In genomic region chr10:59124187-59124586, GRCh38 we compare ENCODE assay signal across 23 cellular contexts. TPM values are rescaled to one million over a fixed set of nuclear protein-coding genes. Genes with fewer than 3 reads are reported as not detected.
DNase-seq lines count a peak whose midpoint lies in the region; ATAC-seq, FAIRE-seq and TF ChIP-seq lines count a peak whose summit lies in the region.
"Had no signal": no experiment of that assay in that cellular context is flagged by ENCODE, and none has a peak within 500 bp of the region (broad histone marks: within the 10 kb centered on the region; RNA-seq: fewer than 3 reads in every experiment).

No MANE protein-coding gene starts in this region.

- no peak for TF ChIP-seq CTCF in H9 (conservative IDR thresholded peaks at IDR 0.05)

- H2BK5ac ChIP-seq in H9 (ENCODE audit: insufficient read length, low read length): no peak overlapping the region

- peak; percentile 64 for DNase-seq in globus pallidus (ENCODE audit: low spot score)
- peak; percentile 33 for DNase-seq in medulla oblongata (ENCODE audit: extremely low spot score)
- no peak for DNase-seq in urothelium cell line (ENCODE audit: low spot score)
- no peak for DNase-seq in H9
- no peak for DNase-seq in DMS153 treated with DMSO at 0.1 percent for 48 hours (lab: John Stamatoyannopoulos, UW; ENCODE audit: unreplicated experiment)
- DNase-seq: Caco-2; CD4-positive, CD25-positive, alpha-beta regulatory T cell; CD8-positive, alpha-beta T cell; DMS153; DMS79; EL; GDM1; GM23248; H7 had no signal

- H3K27ac Mint-ChIP-seq in H9: no peak overlapping the region
- H3K27ac Mint-ChIP-seq: B cell; CD4-positive, CD25-positive, alpha-beta regulatory T cell; CD8-positive, alpha-beta T cell had no signal

- H3K9ac ChIP-seq in H9 (ENCODE audit: extremely low read depth, insufficient read length, low read length): no peak overlapping the region
- H3K9ac ChIP-seq: BLaER1, GM23248 had no signal

- H3K79me2 ChIP-seq in H9 (ENCODE audit: insufficient read depth, low read length): no peaks in the 10 kb centered on the region

- no peak overlapping the region for H4K91ac ChIP-seq in H9 (ENCODE audit: insufficient read length, low read depth, low read length)

- H3K27ac ChIP-seq in H9 (ENCODE audit: insufficient read length, low read depth, low read length): no peak overlapping the region
- H3K27ac ChIP-seq: BLaER1, C4-2B, GM23248 had no signal

- H2BK12ac ChIP-seq in H9 (ENCODE audit: insufficient read length, low read depth, low read length): no peak overlapping the region

- WGBS in H9 (ENCODE audit: extremely low coverage, insufficient read length, low lambda C conversion rate): no CpG with 5 or more reads among the region's 3 CpGs

- peaks cover 0 to 4% (median 0%) of the 10 kb centered on the region in 3 experiments; a peak in 2 of 7 replicates for H3K36me3 Mint-ChIP-seq in H9 (ENCODE audit: insufficient read depth in 1 of 3, low read depth in 3 of 3)
- H3K36me3 Mint-ChIP-seq: CD4-positive, CD25-positive, alpha-beta regulatory T cell; CD8-positive, alpha-beta T cell had no signal

- ATAC-seq in HG02981 (IDR thresholded peaks at IDR 0.05; ENCODE audit: unreplicated experiment): no peak
- ATAC-seq: CD8-positive, alpha-beta T cell; GM12878; HCT116 had no signal

- H3K4me3 Mint-ChIP-seq in H9: no peak overlapping the region
- H3K4me3 Mint-ChIP-seq: B cell; CD4-positive, CD25-positive, alpha-beta regulatory T cell; CD8-positive, alpha-beta T cell had no signal

- no peak overlapping the region for H2BK120ac ChIP-seq in H9 (ENCODE audit: low read depth, low read length, poor library complexity, severe bottlenecking)

- no peak overlapping the region for H3T11ph ChIP-seq in H9 (ENCODE audit: low read length)

- no peaks in the 10 kb centered on the region for H4K20me1 ChIP-seq in H9 (ENCODE audit: control insufficient read depth, insufficient read depth, insufficient read length)
- H4K20me1 ChIP-seq: BLaER1 had no signal

- no peaks in the 10 kb centered on the region for H3K4me1 ChIP-seq in H9 (ENCODE audit: insufficient read depth, low read length)
- H3K4me1 ChIP-seq: BLaER1 had no signal

- no peak overlapping the region for H4K5ac ChIP-seq in H9 (ENCODE audit: insufficient read length, low read depth, low read length)

- no peak overlapping the region for H3K56ac ChIP-seq in H9 (ENCODE audit: insufficient read length, low read depth, low read length)

- peaks cover 3 to 4% of the 10 kb centered on the region in 2 experiments; a peak in 4 of 5 replicates for H3K9me3 Mint-ChIP-seq in H9

- H3K27me3 ChIP-seq in H9 (ENCODE audit: insufficient read depth, low read length): no peaks in the 10 kb centered on the region
- H3K27me3 ChIP-seq: BLaER1 had no signal

- FAIRE-seq in urothelium cell line (lab: Jason Lieb, UNC): peak; percentile 17
- FAIRE-seq: GM12878, GM19239, H1 had no signal

- H3K18ac ChIP-seq in H9 (ENCODE audit: insufficient read length, low read depth, low read length): no peak overlapping the region

- no peak overlapping the region for H2AK5ac ChIP-seq in H9 (ENCODE audit: insufficient read length, low read length)

- H3K27me3 Mint-ChIP-seq in H9 (ENCODE audit: low read depth): no peaks in the 10 kb centered on the region; the same call in none of the 2 replicates
- H3K27me3 Mint-ChIP-seq: B cell; CD4-positive, CD25-positive, alpha-beta regulatory T cell had no signal

- H2BK15ac ChIP-seq in H9 (ENCODE audit: low read depth, low read length): no peak overlapping the region

- no peaks in the 10 kb centered on the region for H3K79me1 ChIP-seq in H9 (ENCODE audit: insufficient read depth, low read depth, low read length, poor library complexity, severe bottlenecking)

- no peak overlapping the region for H2BK20ac ChIP-seq in H9 (ENCODE audit: low read depth, low read length, poor library complexity, severe bottlenecking)

- H3K23me2 ChIP-seq in H9 (ENCODE audit: insufficient read length, low read depth, low read length, poor library complexity, severe bottlenecking): no peaks in the 10 kb centered on the region

- no peak overlapping the region for H3K23ac ChIP-seq in H9 (ENCODE audit: insufficient read length, low read depth, low read length)

- no peaks in the 10 kb centered on the region for H3K4me1 Mint-ChIP-seq in H9
- H3K4me1 Mint-ChIP-seq: B cell; CD4-positive, CD25-positive, alpha-beta regulatory T cell had no signal

- H3K4ac ChIP-seq in H9 (ENCODE audit: low read depth, low read length): no peak overlapping the region

- H3K9me3 ChIP-seq in H9 (ENCODE audit: control insufficient read depth, low read depth, low read length): no peaks in the 10 kb centered on the region
- H3K9me3 ChIP-seq: BLaER1, Caco-2 had no signal

- no peak overlapping the region for H4K8ac ChIP-seq in H9 (replicated peaks; ENCODE audit: insufficient read length, low read depth, low read length)

- no peak overlapping the region for H3K14ac ChIP-seq in H9 (ENCODE audit: insufficient read depth, low read length)

- no peak overlapping the region for H2AFZ ChIP-seq in H9 (ENCODE audit: low read length)
- H2AFZ ChIP-seq: GM23248 had no signal

- H3K4me2 ChIP-seq in H9 (ENCODE audit: insufficient read depth, insufficient read length, low read length): no peak overlapping the region
- H3K4me2 ChIP-seq: BLaER1 had no signal

RNA-seq across cellular contexts. Expression of gene PHYHIPL, which starts 52.3 kb away (rescaled TPM):
- total RNA-seq in H9 (2021): 0.18 and 0.44 TPM in 2 replicates
- total RNA-seq: A172; B cell; CD4-positive, CD25-positive, alpha-beta regulatory T cell; CD8-positive, alpha-beta T cell; GM23248; H7 had no signal

Comparison
In these comparisons a context has a peak if more than half of its experiments do, and no peak if none do; other contexts are left out.
1. DNase-seq: peak in globus pallidus (single experiment) and medulla oblongata (single experiment); none in urothelium cell line (single experiment), H9 (single experiment) and DMS153 treated with DMSO at 0.1 percent for 48 hours (single experiment).